In genomic region chr21:14528815-14529214, GRCh38 we compare ENCODE assay signal across 1 cellular context.
TF ChIP-seq lines count a peak whose summit lies in the region.

No MANE protein-coding gene starts in this region.

TF ChIP-seq in GM12878, 131 proteins besides CTCF, POLR2A, EP300 and RAD21 (continued from another document):
- no peak for TF ChIP-seq BHLHE40 (IDR thresholded peaks at IDR 0.05; ENCODE audit: borderline replicate concordance in 1 of 2, low read depth in 2 of 2, low read length in 1 of 2)
TF ChIP-seq in GM12878: peak in this region for 0.
